ENCODE assay signal across 25 cellular contexts in genomic region chrX:38313190-38313589, GRCh38. TPM values are rescaled to one million over a fixed set of nuclear protein-coding genes. Genes with fewer than 3 reads are reported as not detected.
DNase-seq lines count a peak whose midpoint lies in the region; ATAC-seq and TF ChIP-seq lines count a peak whose summit lies in the region.
"Had no signal": no experiment of that assay in that cellular context is flagged by ENCODE, and none has a peak within 500 bp of the region (broad histone marks: within the 10 kb centered on the region; RNA-seq: fewer than 3 reads in every experiment).

No MANE protein-coding gene starts in this region.

- no peak overlapping the region for H3K27ac Mint-ChIP-seq in activated CD4-positive, alpha-beta T cell treated with anti-CD3 and anti-CD28 coated beads, Interleukin-2, amount 10 ng/mL, durations not matched to agents 24 days and 14 days
- H3K27ac Mint-ChIP-seq in T-cell: no peak overlapping the region

- no peak overlapping the region for H3K4me3 ChIP-seq in epithelial cell of esophagus (ENCODE audit: low read length)
- H3K4me3 ChIP-seq: dorsolateral prefrontal cortex, prostate gland, SK-N-MC had no signal

- ATAC-seq in T-cell (replicated peaks in 1 of 4): no peak
- no peak for ATAC-seq in left lobe of liver
- ATAC-seq in GM18861 (IDR thresholded peaks at IDR 0.05; ENCODE audit: unreplicated experiment): no peak
- ATAC-seq: stimulated activated naive CD8-positive, alpha-beta T cell treated with anti-CD3 and anti-CD28 coated beads, Interleukin-15, Interleukin-2, amounts not matched to agents 100 U/mL and 50 U/mL, for 24 hours had no signal

- no peaks in the 10 kb centered on the region for H3K9me3 Mint-ChIP-seq in activated CD4-positive, alpha-beta T cell treated with anti-CD3 and anti-CD28 coated beads, Interleukin-2, amount 10 ng/mL, durations not matched to agents 24 days and 14 days
- H3K9me3 Mint-ChIP-seq in T-cell: no peaks in the 10 kb centered on the region

- no peaks in the 10 kb centered on the region for H3K4me1 Mint-ChIP-seq in activated CD4-positive, alpha-beta T cell treated with anti-CD3 and anti-CD28 coated beads, Interleukin-2, amount 10 ng/mL, durations not matched to agents 24 days and 14 days
- no peaks in the 10 kb centered on the region for H3K4me1 Mint-ChIP-seq in T-cell

- DNase-seq in activated CD4-positive, alpha-beta T cell treated with anti-CD3 and anti-CD28 coated beads, Interleukin-2, amount 10 ng/mL, durations not matched to agents 24 days and 14 days: peak; percentile 3
- no peak for DNase-seq in activated CD4-positive, alpha-beta T cell treated with anti-CD3 and anti-CD28 coated beads, Interleukin-2, amount 50 U/mL, for 4 hours
- DNase-seq in RPMI7951 (ENCODE audit: low read depth): peak; percentile 46
- peak; percentile 47 for DNase-seq in epithelial cell of esophagus (ENCODE audit: low read depth)
- no peak for DNase-seq in T-cell
- no peak for DNase-seq in left lobe of liver (ENCODE audit: low spot score)
- no peak for DNase-seq in pons (ENCODE audit: low spot score)
- DNase-seq: 8988T; activated T-cell treated with anti-CD3 and anti-CD28 coated beads, Interleukin-2, amount 50 U/mL, for 1 hour; COR-L47; DND-41; dorsolateral prefrontal cortex; kidney; MM.1S; NCI-H1436; RPMI8226; small intestine; stimulated activated CD4-positive, alpha-beta T cell treated with anti-CD3 and anti-CD28 coated beads, Interleukin-2, amount 100 ng/mL, for 48 hours; stimulated activated naive CD8-positive, alpha-beta T cell treated with anti-CD3 and anti-CD28 coated beads, Interleukin-15, Interleukin-2, amounts not matched to agents 100 U/mL and 50 U/mL, for 24 hours; T-helper 9 cell had no signal

- CTCF ChIA-PET in T-cell (lab: Charles Lee): no interaction called here

- H3K4me3 Mint-ChIP-seq in activated CD4-positive, alpha-beta T cell treated with anti-CD3 and anti-CD28 coated beads, Interleukin-2, amount 10 ng/mL, durations not matched to agents 24 days and 14 days: no peak overlapping the region
- H3K4me3 Mint-ChIP-seq in T-cell: no peak overlapping the region

- no peak for TF ChIP-seq CTCF in epithelial cell of esophagus (IDR thresholded peaks at IDR 0.05; ENCODE audit: insufficient read depth, low read depth, low read length, missing control alignments)

- peaks cover 3% of the 10 kb centered on the region for H3K36me3 Mint-ChIP-seq in activated CD4-positive, alpha-beta T cell treated with anti-CD3 and anti-CD28 coated beads, Interleukin-2, amount 10 ng/mL, durations not matched to agents 24 days and 14 days (ENCODE audit: low read depth)
- H3K36me3 Mint-ChIP-seq in T-cell: peaks cover 23% of the 10 kb centered on the region

- intact Hi-C loops in activated CD4-positive, alpha-beta T cell treated with anti-CD3 and anti-CD28 coated beads, Interleukin-2, amount 10 ng/mL, durations not matched to agents 24 days and 14 days (cut with micrococcal nuclease): no loop called here

- H3K27me3 Mint-ChIP-seq in activated CD4-positive, alpha-beta T cell treated with anti-CD3 and anti-CD28 coated beads, Interleukin-2, amount 10 ng/mL, durations not matched to agents 24 days and 14 days: no peaks in the 10 kb centered on the region
- no peaks in the 10 kb centered on the region for H3K27me3 Mint-ChIP-seq in T-cell

- POLR2A ChIA-PET in T-cell (lab: Charles Lee): no interaction called here

RNA-seq across cellular contexts. Expression of gene RPGR, which starts 14.1 kb away (rescaled TPM):
- total RNA-seq in activated CD4-positive, alpha-beta T cell treated with anti-CD3 and anti-CD28 coated beads, Interleukin-2, amount 10 ng/mL, durations not matched to agents 24 days and 14 days: 7.7 and 8.6 TPM in 2 replicates
- total RNA-seq in RPMI7951 (2014; rRNA removed; shearing (Covaris generic)): 8.8 and 10.2 TPM in 2 replicates
- total RNA-seq in T-cell (10 to 100 TPM in 2 of 5 donors, 1 to 10 TPM in 3; 8.1 to 31.2 (median 9.4) TPM), left lobe of liver (1.6 TPM)

RNA-seq across cellular contexts. Expression of gene OTC, which starts 39.2 kb away (rescaled TPM):
- not detected in 2 replicates for total RNA-seq in activated CD4-positive, alpha-beta T cell treated with anti-CD3 and anti-CD28 coated beads, Interleukin-2, amount 10 ng/mL, durations not matched to agents 24 days and 14 days
- total RNA-seq in RPMI7951 (2014; rRNA removed; shearing (Covaris generic)): not detected in 2 replicates
- not detected for total RNA-seq in T-cell
- 94.6 TPM for total RNA-seq in left lobe of liver
- total RNA-seq: cardiac septum, kidney, NCI-H460 had no signal

Comparison
In these comparisons a context has a peak if more than half of its experiments do, and no peak if none do; other contexts are left out.
1. DNase-seq: peak in activated CD4-positive, alpha-beta T cell treated with anti-CD3 and anti-CD28 coated beads, Interleukin-2, amount 10 ng/mL, durations not matched to agents 24 days and 14 days (single experiment), RPMI7951 (single experiment) and epithelial cell of esophagus (single experiment); none in activated CD4-positive, alpha-beta T cell treated with anti-CD3 and anti-CD28 coated beads, Interleukin-2, amount 50 U/mL, for 4 hours (0 of 2), T-cell (0 of 34), left lobe of liver (single experiment) and pons (single experiment).
2. RNA of gene OTC, which starts 39.2 kb away (total RNA-seq): 94.6 TPM in left lobe of liver (single experiment); not detected in activated CD4-positive, alpha-beta T cell treated with anti-CD3 and anti-CD28 coated beads, Interleukin-2, amount 10 ng/mL, durations not matched to agents 24 days and 14 days, not detected in RPMI7951 and not detected in T-cell; every median in the first group is over 10 times any median in the second.